In genomic region chr20:64161595-64162238, GRCh38 we compare ENCODE assay signal across 7 cellular contexts. TPM values are rescaled to one million over a fixed set of nuclear protein-coding genes. Genes with fewer than 3 reads are reported as not detected.
A peak's percentile ranks its signal among the peaks of the same experiment; 100 is the strongest.
DNase-seq lines count a peak whose midpoint lies in the region; ATAC-seq and TF ChIP-seq lines count a peak whose summit lies in the region.

No MANE protein-coding gene starts in this region.

- no peak overlapping the region for H3K4me2 ChIP-seq in mesenchymal stem cell (ENCODE audit: low read length, poor library complexity, severe bottlenecking)

- no peak overlapping the region for H3K14ac ChIP-seq in mesenchymal stem cell (ENCODE audit: low read length in 2 of 2)

- H2BK5ac ChIP-seq in mesenchymal stem cell (ENCODE audit: low read depth, low read length, poor library complexity, severe bottlenecking) = no peak overlapping the region

- TF ChIP-seq CTCF in GM20000 (IDR thresholded peaks at IDR 0.05; ENCODE audit: extremely low read depth, missing control alignments) = no peak

- no peak overlapping the region for H4K91ac ChIP-seq in mesenchymal stem cell (ENCODE audit: low read length)

- peaks cover 71 to 85% of the 10 kb centered on the region in 2 experiments for H3K27me3 ChIP-seq in mesenchymal stem cell (ENCODE audit: control insufficient read depth in 1 of 2, insufficient read depth in 1 of 2, low read length in 2 of 2)

- H3K9ac ChIP-seq in mesenchymal stem cell (ENCODE audit: low read length) = no peak overlapping the region

- no peak overlapping the region for H2BK12ac ChIP-seq in mesenchymal stem cell (ENCODE audit: low read length in 2 of 2)

- no peak overlapping the region for H3K4me3 ChIP-seq in mesenchymal stem cell (ENCODE audit: insufficient read depth in 1 of 2, low read depth in 1 of 2, low read length in 2 of 2)

- no peak for ATAC-seq in GM19324 (IDR thresholded peaks at IDR 0.05; ENCODE audit: low FRiP score, unreplicated experiment)

- whole genome bisulfite sequencing in mesenchymal stem cell = 14% methylated on average over 29 of the region's 29 CpGs

- H2AFZ ChIP-seq in mesenchymal stem cell (ENCODE audit: low read depth, low read length) = no peak overlapping the region

- no peak overlapping the region for H2BK120ac ChIP-seq in mesenchymal stem cell (ENCODE audit: low read depth, low read length)

- no peak overlapping the region for H3K18ac ChIP-seq in mesenchymal stem cell (ENCODE audit: low read depth in 1 of 2, low read length in 2 of 2)

- DNase-seq in GM20000 (ENCODE audit: low spot score) = peak; percentile 74
- peak; percentile 68 for DNase-seq in NCI-H82 treated with DMSO at 0.1 percent for 48 hours (lab: John Stamatoyannopoulos, UW; ENCODE audit: unreplicated experiment)
- DNase-seq in central memory CD4-positive, alpha-beta T cell = peak; percentile 9
- DNase-seq in mesenchymal stem cell = peak; percentile 30
- DNase-seq in cerebellar nuclear complex (lab: John Stamatoyannopoulos, UW) = no peak
- no peak for DNase-seq in 8988T

- H3K23ac ChIP-seq in mesenchymal stem cell (ENCODE audit: low read length in 2 of 2) = no peak overlapping the region

- no peak overlapping the region for H4K8ac ChIP-seq in mesenchymal stem cell (ENCODE audit: low read length)

- H3K79me1 ChIP-seq in mesenchymal stem cell (replicated peaks; ENCODE audit: low read length, poor library complexity, severe bottlenecking) = no peaks in the 10 kb centered on the region

- no peak overlapping the region for H2BK15ac ChIP-seq in mesenchymal stem cell (ENCODE audit: low read depth, poor library complexity, severe bottlenecking)

- peaks cover 7% of the 10 kb centered on the region for H3K4me1 ChIP-seq in mesenchymal stem cell (ENCODE audit: control insufficient read depth, insufficient read depth, low read depth, low read length)

- no peak overlapping the region for H3K27ac ChIP-seq in mesenchymal stem cell (ENCODE audit: low read length, poor library complexity, severe bottlenecking)

- no peaks in the 10 kb centered on the region for H3K36me3 ChIP-seq in mesenchymal stem cell (ENCODE audit: control insufficient read depth in 1 of 2, insufficient read depth in 2 of 2, low read depth in 1 of 2, low read length in 2 of 2)

- no peak overlapping the region for H3K4ac ChIP-seq in mesenchymal stem cell (ENCODE audit: low read depth in 1 of 2, low read length in 2 of 2)

- H3K9me3 ChIP-seq in mesenchymal stem cell (ENCODE audit: control insufficient read depth, low read length) = no peaks in the 10 kb centered on the region

- no peak overlapping the region for H2AK5ac ChIP-seq in mesenchymal stem cell (ENCODE audit: low read length, severe bottlenecking)

RNA-seq across cellular contexts. Expression of gene MYT1, which starts 2.5 kb away (rescaled TPM):
- polyA plus RNA-seq in mesenchymal stem cell (2013, experiment 1 of 2) = not detected
- not detected for polyA plus RNA-seq in mesenchymal stem cell (2013, experiment 2 of 2)

RNA-seq across cellular contexts. Expression of gene NPBWR2, which starts 54.4 kb away (rescaled TPM):
- polyA plus RNA-seq in mesenchymal stem cell (2013, experiment 1 of 2) = not detected
- polyA plus RNA-seq in mesenchymal stem cell (2013, experiment 2 of 2) = not detected

Comparison
In these comparisons a context has a peak if more than half of its experiments do, and no peak if none do; other contexts are left out.
1. DNase-seq: peak in GM20000 (single experiment), NCI-H82 treated with DMSO at 0.1 percent for 48 hours (single experiment), central memory CD4-positive, alpha-beta T cell (single experiment) and mesenchymal stem cell (single experiment); none in cerebellar nuclear complex (0 of 2) and 8988T (single experiment).